In genomic region chr13:94549241-94550029, GRCh38 we compare ENCODE assay signal across 8 cellular contexts. TPM values are rescaled to one million over a fixed set of nuclear protein-coding genes. Genes with fewer than 3 reads are reported as not detected.
A peak's percentile ranks its signal among the peaks of the same experiment; 100 is the strongest.
DNase-seq lines count a peak whose midpoint lies in the region; ATAC-seq and TF ChIP-seq lines count a peak whose summit lies in the region.

No MANE protein-coding gene starts in this region.

- H3K4me1 ChIP-seq in GM23248 (ENCODE audit: insufficient read depth): peaks cover 10% of the 10 kb centered on the region; the same call in 1 of the 2 replicates

- H3K9me3 ChIP-seq in GM23248 (ENCODE audit: low read depth): no peaks in the 10 kb centered on the region

- H3K4me2 ChIP-seq in GM23248 (ENCODE audit: unreplicated experiment): peak overlapping the region; percentile 93

- no peaks in the 10 kb centered on the region for H3K9me2 ChIP-seq in GM23248 (ENCODE audit: insufficient read depth)

- in situ Hi-C loops in GM23248 (cut with MboI): no loop called here

- H3K4me1 Mint-ChIP-seq in natural killer cell treated with Interleukin-12 subunit alpha and Interleukin-12 subunit beta and Interleukin-15 and Interleukin-18, amount 100 ng/mL, for 72 hours (ENCODE audit: low read depth in 2 of 2): peaks cover 25 to 27% of the 10 kb centered on the region in 2 donors

- H3K27me3 ChIP-seq in GM23248 (replicated peaks; ENCODE audit: insufficient read depth): no peaks in the 10 kb centered on the region

- peak; percentile 94 for DNase-seq in Daoy (ENCODE audit: low read depth)
- DNase-seq in GM23248: peak; percentile 98
- DNase-seq in Kasumi-1 (lab: John Stamatoyannopoulos, UW): peak; percentile 96 to 98
- DNase-seq in RWPE1 (ENCODE audit: low spot score): peak; percentile 88
- DNase-seq in activated T-helper 9 cell treated with anti-CD3 and anti-CD28 coated beads, Interleukin-2, amount 50 U/mL, for 16 hours (ENCODE audit: low read depth): peak; percentile 88
- DNase-seq in fibroblast of pulmonary artery (ENCODE audit: low read depth): peak; percentile 95
- peak; percentile 94 for DNase-seq in natural killer cell treated with Interleukin-12 subunit alpha and Interleukin-12 subunit beta and Interleukin-15 and Interleukin-18, amount 100 ng/mL, for 72 hours (ENCODE audit: low spot score)
- peak; percentile 93 for DNase-seq in stimulated activated naive CD4-positive, alpha-beta T cell treated with Interleukin-2 at 50 U/mL for 16 hours (lab: John Stamatoyannopoulos, UW)

- H3K27ac ChIP-seq in GM23248: peak overlapping the region; percentile 87
- H3K27ac ChIP-seq in RWPE1: peak overlapping the region; percentile 98

- no peaks in the 10 kb centered on the region for H3K27me3 Mint-ChIP-seq in natural killer cell treated with Interleukin-12 subunit alpha and Interleukin-12 subunit beta and Interleukin-15 and Interleukin-18, amount 100 ng/mL, for 72 hours

- H3K4me3 Mint-ChIP-seq in natural killer cell treated with Interleukin-12 subunit alpha and Interleukin-12 subunit beta and Interleukin-15 and Interleukin-18, amount 100 ng/mL, for 72 hours: peak overlapping the region; percentile 89

- no peaks in the 10 kb centered on the region for H3K79me2 ChIP-seq in GM23248 (ENCODE audit: insufficient read depth)

- H3F3A ChIP-seq in GM23248 (ENCODE audit: insufficient read depth): peaks cover 28% of the 10 kb centered on the region

- H3K9me3 Mint-ChIP-seq in natural killer cell treated with Interleukin-12 subunit alpha and Interleukin-12 subunit beta and Interleukin-15 and Interleukin-18, amount 100 ng/mL, for 72 hours: peaks cover 3% of the 10 kb centered on the region

- ATAC-seq in natural killer cell treated with Interleukin-12 subunit alpha and Interleukin-12 subunit beta and Interleukin-15 and Interleukin-18, amount 100 ng/mL, for 72 hours: peak; percentile 96 to 97

- H3K27ac Mint-ChIP-seq in natural killer cell treated with Interleukin-12 subunit alpha and Interleukin-12 subunit beta and Interleukin-15 and Interleukin-18, amount 100 ng/mL, for 72 hours: peak overlapping the region; percentile 86 to 93

- H3K36me3 ChIP-seq in GM23248 (ENCODE audit: low read depth): no peaks in the 10 kb centered on the region

- WGBS in GM23248 (ENCODE audit: low coverage in 1 of 2, low lambda C conversion rate in 2 of 2, missing lambda C conversion rate in 2 of 2), 2 experiments: 1% methylated on average over 64 of the region's 64 CpGs

- no peak; the same call in 1 of the 2 replicates for TF ChIP-seq CTCF in RWPE1 (conservative IDR thresholded peaks at IDR 0.05; ENCODE audit: low read depth)
- TF ChIP-seq CTCF in fibroblast of pulmonary artery (IDR thresholded peaks at IDR 0.05; ENCODE audit: low read length, missing control alignments): no peak

- no peaks in the 10 kb centered on the region for H4K20me1 ChIP-seq in GM23248 (ENCODE audit: insufficient read depth)

- POLR2A ChIA-PET in RWPE1 (lab: Yijun Ruan, JAX; ENCODE audit: low non-redundant PET): no interaction called here

- H2AFZ ChIP-seq in GM23248: peak overlapping the region; percentile 99

- H3K9ac ChIP-seq in GM23248: peak overlapping the region; percentile 90

- peak overlapping the region; percentile 83 for H3K4me3 ChIP-seq in GM23248
- peak overlapping the region; percentile 77 for H3K4me3 ChIP-seq in fibroblast of pulmonary artery (replicated peaks; ENCODE audit: low read depth, low read length)

- CTCF ChIA-PET in RWPE1 (lab: Yijun Ruan, JAX): interaction anchor here (0.5 to 1.0 kb wide), 4 partner anchors 46 to 667 kb away, joined by 3 to 4 read pairs (median 3); partner anchors contain the start of gene TGDS

- peaks cover 6% of the 10 kb centered on the region for H3K36me3 Mint-ChIP-seq in natural killer cell treated with Interleukin-12 subunit alpha and Interleukin-12 subunit beta and Interleukin-15 and Interleukin-18, amount 100 ng/mL, for 72 hours

RNA-seq across cellular contexts. Expression of gene TGDS, which starts 46.5 kb away (rescaled TPM):
- 11.8 and 22.2 TPM in 2 replicates for total RNA-seq in Daoy (2014; rRNA removed; shearing (Covaris generic))
- total RNA-seq in GM23248 (2014; rRNA removed; shearing (Covaris generic)): 12.9 and 18.3 TPM in 2 replicates
- 12.9 and 14.2 TPM in 2 replicates for polyA plus RNA-seq in GM23248 (2016; fragmentation: Nextera tagmentation; extraction: Ambion mirVana)
- 10 to 100 TPM; 18.7 to 20.5 TPM for total RNA-seq in natural killer cell treated with Interleukin-12 subunit alpha and Interleukin-12 subunit beta and Interleukin-15 and Interleukin-18, amount 100 ng/mL, for 72 hours

RNA-seq across cellular contexts. Expression of gene GPR180, which starts 52.2 kb away (rescaled TPM):
- total RNA-seq in Daoy (2014; rRNA removed; shearing (Covaris generic)): 5.1 and 6.6 TPM in 2 replicates
- 7.7 and 8.1 TPM in 2 replicates for total RNA-seq in GM23248 (2014; rRNA removed; shearing (Covaris generic))
- 5.8 and 6.3 TPM in 2 replicates for polyA plus RNA-seq in GM23248 (2016; fragmentation: Nextera tagmentation; extraction: Ambion mirVana)
- total RNA-seq in natural killer cell treated with Interleukin-12 subunit alpha and Interleukin-12 subunit beta and Interleukin-15 and Interleukin-18, amount 100 ng/mL, for 72 hours: 1 to 10 TPM; 7.1 to 7.8 TPM

Comparison
In these comparisons a context has a peak if more than half of its experiments do, and no peak if none do; other contexts are left out.
1. Peak in every context shown above with its lines: DNase-seq, ATAC-seq, H3K4me3 ChIP-seq and H3K27ac ChIP-seq.